Comparison of ENCODE assay signal across 8 cellular contexts in the genomic region with DNA sequence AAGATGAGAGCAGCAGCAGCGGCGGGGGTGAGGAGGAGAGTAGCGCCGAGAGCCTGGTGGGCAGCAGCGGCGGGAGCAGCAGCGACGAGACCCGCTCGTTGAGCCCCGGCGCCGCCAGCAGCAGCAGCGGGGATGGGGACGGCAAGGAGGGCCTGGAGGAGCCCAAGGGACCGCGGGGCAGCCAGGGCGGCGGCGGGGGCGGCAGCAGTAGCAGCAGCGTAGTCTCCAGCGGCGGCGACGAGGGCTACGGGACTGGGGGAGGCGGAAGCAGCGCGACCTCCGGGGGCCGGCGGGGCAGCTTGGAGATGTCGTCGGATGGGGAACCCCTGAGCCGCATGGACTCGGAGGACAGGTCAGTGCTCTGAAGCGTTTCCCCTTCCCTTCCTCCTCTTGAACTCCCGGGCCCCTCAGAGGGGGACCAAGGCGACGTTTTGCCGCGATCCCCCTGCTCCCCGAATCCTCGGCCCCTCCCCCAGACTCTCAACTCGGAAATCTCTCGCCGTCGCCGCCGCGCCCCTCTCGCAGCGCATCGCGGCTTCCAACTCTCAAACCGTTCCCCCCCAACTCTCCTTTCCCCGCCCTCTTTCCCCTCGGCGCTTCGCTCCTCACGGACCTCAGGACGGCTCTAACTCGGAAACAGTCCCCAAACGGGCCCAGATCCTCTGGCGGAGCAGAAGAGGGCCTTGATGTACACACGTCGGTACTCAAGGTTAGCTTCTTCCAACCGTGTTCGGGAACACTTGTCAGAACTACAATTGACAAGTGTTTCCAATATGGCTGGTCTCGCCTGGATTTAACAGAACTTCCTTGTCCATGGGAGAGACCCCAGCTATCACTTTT. TPM values are rescaled to one million over a fixed set of nuclear protein-coding genes. Genes with fewer than 3 reads are reported as not detected.
A peak's percentile ranks its signal among the peaks of the same experiment; 100 is the strongest.
DNase-seq lines count a peak whose midpoint lies in the region; ATAC-seq, FAIRE-seq and TF ChIP-seq lines count a peak whose summit lies in the region.

No MANE protein-coding gene starts in this region.

- intact Hi-C loops in adrenal gland (cut with DNase I) (no loop called here), left ventricle myocardium superior (cut with micrococcal nuclease) (no loop called here)

- ATAC-seq in GM21360 (IDR thresholded peaks at IDR 0.05; ENCODE audit: unreplicated experiment) (peak; percentile 35), left ventricle myocardium superior (peak; percentile 45)

- peak overlapping the region; percentile 87 for H3K9ac ChIP-seq in HUES48 (ENCODE audit: low read depth, low read length)

- no peaks in the 10 kb centered on the region for H3K27me3 ChIP-seq in HUES48 (ENCODE audit: control insufficient read depth, insufficient read depth, low read length)
- no peaks in the 10 kb centered on the region for H3K27me3 ChIP-seq in adrenal gland

- peaks cover 38% of the 10 kb centered on the region for H3K4me1 ChIP-seq in HUES48 (ENCODE audit: control insufficient read depth, insufficient read depth, low read length)
- peaks cover 18 to 34% of the 10 kb centered on the region in 2 donors for H3K4me1 ChIP-seq in adrenal gland (replicated peaks in 1 of 2)

- H3K4me3 ChIP-seq in HUES48 (ENCODE audit: low read depth, low read length) (peak overlapping the region; percentile 99), adrenal gland (peak overlapping the region; percentile 86 to 100 (median 93))

- H3K36me3 ChIP-seq in HUES48 (ENCODE audit: control insufficient read depth, insufficient read depth, low read length) (peaks cover 21% of the 10 kb centered on the region), adrenal gland (replicated peaks in 1 of 2) (peaks cover 0 to 6% of the 10 kb centered on the region in 2 donors)

- H3K9me3 ChIP-seq in HUES48 (ENCODE audit: control insufficient read depth, insufficient read depth, low read length) (no peaks in the 10 kb centered on the region), adrenal gland (replicated peaks in 1 of 3) (no peaks in the 10 kb centered on the region)

- H3K27ac ChIP-seq in HUES48 (ENCODE audit: low read depth, low read length), result peak overlapping the region; percentile 88
- H3K27ac ChIP-seq in adrenal gland, result peak overlapping the region; percentile 75 to 92 (median 88)

- TF ChIP-seq CTCF in adrenal gland (IDR thresholded peaks at IDR 0.05), result no peak

- no peak for FAIRE-seq in urothelium cell line (lab: Jason Lieb, UNC)

- WGBS in adrenal gland, 4 donors, result 0 to 1% (median 1%) methylated on average over 29 to 71 of the region's 71 CpGs

- peak in 1 of 2 donors; percentile 37 for TF ChIP-seq POLR2A in adrenal gland (IDR thresholded peaks at IDR 0.05)

- peak; percentile 77 for DNase-seq in D341Med (ENCODE audit: low spot score)
- peak; percentile 31 to 62 (median 41) for DNase-seq in T-helper 1 cell
- DNase-seq in adrenal gland, result peak; percentile 54 to 69 (median 60)
- peak; percentile 60 for DNase-seq in left ventricle myocardium superior
- DNase-seq in putamen (ENCODE audit: low spot score), result peak; percentile 37
- DNase-seq in urothelium cell line (ENCODE audit: low spot score), result peak; percentile 33

RNA-seq across cellular contexts. Expression of gene AEBP2, which starts 0.9 kb away (rescaled TPM):
- 10 to 100 TPM; 22.6 to 83.1 (median 47.4) TPM for total RNA-seq in adrenal gland
- 10 to 100 TPM; 15.7 to 32.9 (median 20.8) TPM for polyA plus RNA-seq in adrenal gland
- 28.5 TPM for total RNA-seq in left ventricle myocardium superior

Comparison
In these comparisons a context has a peak if more than half of its experiments do, and no peak if none do; other contexts are left out.
1. Peak in every context shown above with its lines: DNase-seq, ATAC-seq, H3K4me3 ChIP-seq and H3K27ac ChIP-seq.